Comparison of ENCODE assay signal across 2 cellular contexts in genomic region chr3:72481542-72481941, GRCh38.
TF ChIP-seq lines count a peak whose summit lies in the region.

No MANE protein-coding gene starts in this region.

TF ChIP-seq in IMR-90, 13 proteins besides CTCF, POLR2A, EP300 and RAD21:
- TF ChIP-seq FOS (IDR thresholded peaks at IDR 0.05; ENCODE audit: low read depth, low read length) (no peak), RCOR1 (IDR thresholded peaks at IDR 0.05; ENCODE audit: insufficient replicate concordance, low read length) (no peak), NFE2L2 (IDR thresholded peaks at IDR 0.05; ENCODE audit: low read depth, low read length) (no peak), SMC3 (IDR thresholded peaks at IDR 0.05; ENCODE audit: low read depth, low read length) (no peak), RFX5 (IDR thresholded peaks at IDR 0.05; ENCODE audit: low read depth, low read length) (no peak), USF2 (IDR thresholded peaks at IDR 0.05; ENCODE audit: low read depth, low read length) (no peak), MAZ (IDR thresholded peaks at IDR 0.05; ENCODE audit: borderline replicate concordance, low read depth, low read length) (no peak)
- TF ChIP-seq, protein P1, sequence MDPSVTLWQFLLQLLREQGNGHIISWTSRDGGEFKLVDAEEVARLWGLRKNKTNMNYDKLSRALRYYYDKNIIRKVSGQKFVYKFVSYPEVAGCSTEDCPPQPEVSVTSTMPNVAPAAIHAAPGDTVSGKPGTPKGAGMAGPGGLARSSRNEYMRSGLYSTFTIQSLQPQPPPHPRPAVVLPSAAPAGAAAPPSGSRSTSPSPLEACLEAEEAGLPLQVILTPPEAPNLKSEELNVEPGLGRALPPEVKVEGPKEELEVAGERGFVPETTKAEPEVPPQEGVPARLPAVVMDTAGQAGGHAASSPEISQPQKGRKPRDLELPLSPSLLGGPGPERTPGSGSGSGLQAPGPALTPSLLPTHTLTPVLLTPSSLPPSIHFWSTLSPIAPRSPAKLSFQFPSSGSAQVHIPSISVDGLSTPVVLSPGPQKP (IDR thresholded peaks at IDR 0.05; ENCODE audit: borderline replicate concordance, low read depth, low read length) = no peak

TF ChIP-seq in H1, 55 proteins besides CTCF, POLR2A, EP300 and RAD21:
- TF ChIP-seq BRCA1 (IDR thresholded peaks at IDR 0.05; ENCODE audit: low read depth, low read length) (no peak), CHD7 (IDR thresholded peaks at IDR 0.05; ENCODE audit: insufficient replicate concordance, low read length) (no peak), SRF (IDR thresholded peaks at IDR 0.05; ENCODE audit: low read depth, low read length) (no peak)
